8 cellular contexts compared by ENCODE assay signal in genomic region chr9:87336914-87337333, GRCh38.
DNase-seq lines count a peak whose midpoint lies in the region; ATAC-seq and TF ChIP-seq lines count a peak whose summit lies in the region.

No MANE protein-coding gene starts in this region.

- H3K4me1 ChIP-seq in HAP-1 (no peaks in the 10 kb centered on the region), adipocyte (ENCODE audit: control insufficient read depth, insufficient read depth, low read length) (peaks cover 11% of the 10 kb centered on the region), heart left ventricle (peaks cover 0 to 10% (median 3%) of the 10 kb centered on the region in 12 donors), parathyroid adenoma (no peaks in the 10 kb centered on the region)

- DNase-seq in DMS 273 (lab: John Stamatoyannopoulos, UW; ENCODE audit: unreplicated experiment) (peak; percentile 82), HAP-1 (ENCODE audit: low spot score in 2 of 2) (peak; percentile 25 to 74), NCI-H460 (ENCODE audit: extremely low read depth, low read depth) (peak; percentile 61), adipocyte (ENCODE audit: low read depth) (peak; percentile 92), heart left ventricle (peak in 1 of 5 donors; percentile 18), posterior vena cava (ENCODE audit: low spot score) (no peak)
- no peak for DNase-seq in effector CD4-positive, alpha-beta T cell

- H2AFZ ChIP-seq in parathyroid adenoma: peak overlapping the region; percentile 69

- H3K9me3 ChIP-seq in HAP-1: no peaks in the 10 kb centered on the region
- peaks cover 3% of the 10 kb centered on the region for H3K9me3 ChIP-seq in adipocyte (ENCODE audit: control insufficient read depth, low read length)
- peaks cover 0 to 5% (median 1%) of the 10 kb centered on the region in 12 donors for H3K9me3 ChIP-seq in heart left ventricle
- no peaks in the 10 kb centered on the region for H3K9me3 ChIP-seq in parathyroid adenoma (ENCODE audit: control insufficient read depth, low read length)

- no peak overlapping the region for H3K27ac ChIP-seq in heart left ventricle
- no peak overlapping the region for H3K27ac ChIP-seq in parathyroid adenoma

- peak overlapping the region; percentile 4 for H3K4me3 ChIP-seq in HAP-1
- H3K4me3 ChIP-seq in adipocyte (ENCODE audit: low read length): peak overlapping the region; percentile 76
- H3K4me3 ChIP-seq in heart left ventricle: peak overlapping the region in 10 of 12 donors; percentile 11 to 52 (median 30)
- peak overlapping the region; percentile 38 for H3K4me3 ChIP-seq in parathyroid adenoma (ENCODE audit: low read depth, low read length)

- H3K79me2 ChIP-seq in parathyroid adenoma: no peaks in the 10 kb centered on the region

- WGBS in heart left ventricle, 4 donors: 5 to 17% (median 8%) methylated on average over 12 of the region's 12 CpGs

- peak; percentile 20 to 75 (median 64) for ATAC-seq in heart left ventricle

- H3K36me3 ChIP-seq in HAP-1 (replicated peaks) (no peaks in the 10 kb centered on the region), adipocyte (ENCODE audit: control insufficient read depth, insufficient read depth, low read length, severe bottlenecking) (no peaks in the 10 kb centered on the region), heart left ventricle (no peaks in the 10 kb centered on the region), parathyroid adenoma (ENCODE audit: control insufficient read depth, insufficient read depth, low read length) (no peaks in the 10 kb centered on the region)

- in situ Hi-C loops in HAP-1 (cut with MboI; ENCODE audit: low sequenced_read_pairs): loop anchor here (10.0 to 25.0 kb wide), 3 partner anchors 338 to 850 kb away; no protein-coding TSS in a partner anchor

- peak overlapping the region; percentile 85 for H3K4me2 ChIP-seq in parathyroid adenoma (ENCODE audit: low read length)

- H3K9ac ChIP-seq in adipocyte (ENCODE audit: low read length): peak overlapping the region; percentile 69
- no peak overlapping the region for H3K9ac ChIP-seq in parathyroid adenoma

- H3K27me3 ChIP-seq in HAP-1 (ENCODE audit: low read depth): peaks cover 4% of the 10 kb centered on the region; the same call in 1 of the 2 replicates
- no peaks in the 10 kb centered on the region for H3K27me3 ChIP-seq in adipocyte (replicated peaks; ENCODE audit: control insufficient read depth, insufficient read depth, low read length)
- H3K27me3 ChIP-seq in heart left ventricle: peaks cover 0 to 28% (median 11%) of the 10 kb centered on the region in 9 donors
- H3K27me3 ChIP-seq in parathyroid adenoma (ENCODE audit: control insufficient read depth, insufficient read depth, low read length): no peaks in the 10 kb centered on the region

- no peak for TF ChIP-seq POLR2A in heart left ventricle (IDR thresholded peaks at IDR 0.05)

- intact Hi-C loops in heart left ventricle (cut with DNase I): loop anchor here (1.0 to 10.0 kb wide), 4 partner anchors 158 to 475 kb away; partner anchors contain the start of gene DAPK1 (in 1 of the 10)
- intact Hi-C loops in posterior vena cava (cut with DNase I): loop anchor here (5.0 kb wide), 1 partner anchor 325 kb away; no protein-coding TSS in a partner anchor

- TF ChIP-seq CTCF in heart left ventricle (IDR thresholded peaks at IDR 0.05) (peak; percentile 44 to 78 (median 68)), parathyroid adenoma (IDR thresholded peaks at IDR 0.05) (peak; percentile 66)

Comparison
In these comparisons a context has a peak if more than half of its experiments do, and no peak if none do; other contexts are left out.
1. DNase-seq: peak in DMS 273 (single experiment), HAP-1 (2 of 2), NCI-H460 (single experiment) and adipocyte (single experiment); none in effector CD4-positive, alpha-beta T cell (single experiment) and posterior vena cava (single experiment).
2. H3K4me3 ChIP-seq: peak in every context shown above with its lines; median percentile 76 in adipocyte; 38 in parathyroid adenoma; 30 in heart left ventricle; 4 in HAP-1.